16 cellular contexts compared by ENCODE assay signal in the genomic region with DNA sequence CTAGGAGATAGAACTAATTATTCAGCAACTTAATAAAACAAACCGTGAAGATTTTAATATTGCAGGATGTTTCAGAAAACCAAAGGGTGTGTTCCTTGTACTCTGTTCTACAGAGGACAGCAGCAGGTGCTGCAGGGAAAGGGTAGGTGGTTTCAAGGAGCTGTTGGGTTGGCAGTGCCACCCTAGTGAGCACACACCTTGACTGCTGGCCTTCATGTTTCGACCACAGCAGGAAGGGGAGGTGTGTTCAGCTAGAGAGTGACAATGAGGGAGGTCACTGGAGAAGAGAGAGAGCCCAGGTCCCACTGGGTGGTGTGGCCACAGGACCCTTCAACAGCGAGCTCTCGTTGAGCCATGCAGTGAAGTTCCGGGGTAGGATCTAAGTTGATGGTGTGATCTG.
"Had no signal": no experiment of that assay in that cellular context is flagged by ENCODE, and none has a peak within 500 bp of the region (broad histone marks: within the 10 kb centered on the region; RNA-seq: fewer than 3 reads in every experiment).

No MANE protein-coding gene starts in this region.

- H3K9me3 Mint-ChIP-seq: activated CD4-positive, alpha-beta T cell treated with anti-CD3 and anti-CD28 coated beads, Interleukin-2, amount 10 ng/mL, durations not matched to agents 7 days and 5 days; mesothelial cell of epicardium; nephron had no signal

- H3K27me3 Mint-ChIP-seq: activated CD4-positive, alpha-beta T cell treated with anti-CD3 and anti-CD28 coated beads, Interleukin-2, amount 10 ng/mL, durations not matched to agents 7 days and 5 days had no signal

- H3K9me3 ChIP-seq: adrenal gland, stomach, thoracic aorta had no signal

- H3K27ac ChIP-seq: adrenal gland, stomach, thoracic aorta had no signal

- H3K4me3 ChIP-seq: adrenal gland, lung, stomach, thoracic aorta had no signal

- H3K4me1 Mint-ChIP-seq: mesothelial cell of epicardium had no signal

- H3K4me1 ChIP-seq: adrenal gland had no signal

- DNase-seq: activated CD4-positive, alpha-beta T cell treated with anti-CD3 and anti-CD28 coated beads, Interleukin-2, amount 10 ng/mL, durations not matched to agents 7 days and 5 days; activated CD4-positive, CD25-positive, alpha-beta regulatory T cell; activated naive CD4-positive, alpha-beta T cell; activated T-cell treated with anti-CD3 and anti-CD28 coated beads for 4 hours; adrenal gland; cerebellar nuclear complex; cortex of kidney; nucleus accumbens; stimulated activated CD4-positive, alpha-beta T cell treated with anti-CD3 and anti-CD28 coated beads, Interleukin-12 subunit alpha, Interleukin-12 subunit beta, amount 100 ng/mL, for 4 hours; stimulated activated CD4-positive, alpha-beta T cell treated with anti-CD3 and anti-CD28 coated beads, Interleukin-1b, Interleukin-23, amount 100 ng/mL, for 48 hours; stimulated activated CD8-positive, alpha-beta memory T cell treated with anti-CD3 and anti-CD28 coated beads, Interleukin-4, amount 100 ng/mL, for 48 hours; stomach had no signal

- H3K27me3 ChIP-seq: adrenal gland, stomach had no signal

- H3K4me3 Mint-ChIP-seq: activated CD4-positive, alpha-beta T cell treated with anti-CD3 and anti-CD28 coated beads, Interleukin-2, amount 10 ng/mL, durations not matched to agents 7 days and 5 days; mesothelial cell of epicardium; nephron had no signal

- H3K27ac Mint-ChIP-seq: activated CD4-positive, alpha-beta T cell treated with anti-CD3 and anti-CD28 coated beads, Interleukin-2, amount 10 ng/mL, durations not matched to agents 7 days and 5 days; nephron had no signal
